In the genomic region with DNA sequence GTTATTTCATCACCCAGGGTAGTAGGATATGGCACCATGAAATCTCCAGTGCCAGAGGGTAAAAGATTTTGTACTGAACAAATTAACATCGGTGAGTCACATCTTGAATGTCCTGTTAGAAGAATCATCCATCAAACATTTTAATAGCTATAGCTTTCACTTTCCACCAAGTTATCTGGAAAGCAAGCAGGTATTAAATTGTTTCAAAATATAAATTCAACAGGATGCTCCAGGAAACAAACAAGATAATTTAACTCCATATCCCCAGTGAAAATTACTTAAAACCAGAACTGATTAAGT, we compare ENCODE assay signal across 7 cellular contexts. TPM values are rescaled to one million over a fixed set of nuclear protein-coding genes. Genes with fewer than 3 reads are reported as not detected.
DNase-seq lines count a peak whose midpoint lies in the region; ATAC-seq, FAIRE-seq and TF ChIP-seq lines count a peak whose summit lies in the region.

No MANE protein-coding gene starts in this region.

- peak; percentile 68 for FAIRE-seq in GM19239 (lab: Jason Lieb, UNC)

- peaks cover 40% of the 10 kb centered on the region for H3F3A ChIP-seq in PC-9 (ENCODE audit: insufficient read depth, low read depth)

- H3K79me2 ChIP-seq in PC-9 (ENCODE audit: low read depth), result peaks cover 70% of the 10 kb centered on the region

- peaks cover 15% of the 10 kb centered on the region; the same call in 1 of the 2 replicates for H4K20me1 ChIP-seq in PC-9 (ENCODE audit: insufficient read depth)

- H3K4me2 ChIP-seq in PC-9, result peak overlapping the region; percentile 87

- H3K4me3 ChIP-seq in PC-9 (peak overlapping the region; percentile 41; the same call in 1 of the 2 replicates), esophagus squamous epithelium (peak overlapping the region in 3 of 4 donors; percentile 9 to 97 (median 12)), gastrocnemius medialis (peak overlapping the region; percentile 67 to 92 (median 81))

- no peak for TF ChIP-seq CTCF in PC-9 (conservative IDR thresholded peaks at IDR 0.05)
- no peak for TF ChIP-seq CTCF in esophagus squamous epithelium (IDR thresholded peaks at IDR 0.05)
- no peak for TF ChIP-seq CTCF in gastrocnemius medialis (IDR thresholded peaks at IDR 0.05 in 4 of 5, conservative IDR thresholded peaks at IDR 0.05 in 1 of 5)

- H3K4me1 ChIP-seq in PC-9 (replicated peaks; ENCODE audit: insufficient read depth) (peaks cover 29% of the 10 kb centered on the region), esophagus squamous epithelium (peaks cover 6 to 79% (median 48%) of the 10 kb centered on the region in 3 donors), gastrocnemius medialis (peaks cover 72 to 82% of the 10 kb centered on the region in 2 donors)

- in situ Hi-C loops in gastrocnemius medialis (cut with MboI; ENCODE audit: low sequenced_read_pairs in 4 of 4), result loop anchor here in 2 of 4 donors (25.0 kb wide), 3 partner anchors 398 to 898 kb away; partner anchors contain the start of genes AKAP1 (in 1 of the 2) and MSI2 (in 1 of the 2)

- H3K27me3 ChIP-seq in PC-9 (ENCODE audit: insufficient read depth, low read depth) (no peaks in the 10 kb centered on the region), esophagus squamous epithelium (no peaks in the 10 kb centered on the region), gastrocnemius medialis (no peaks in the 10 kb centered on the region)

- WGBS in esophagus squamous epithelium, 2 donors, result 5 to 32% methylated on average over 1 of the region's 1 CpG

- POLR2A ChIA-PET in PC-9 (lab: Charles Lee; ENCODE audit: unreplicated experiment), result interaction anchor here (0.7 kb wide), 1 partner anchor 110 kb away, joined by 3 read pairs; no protein-coding TSS in a partner anchor

- no TSS peak for BruUV-seq in PC-9 (replicated peaks; lab: Mats Ljungman, UMichigan)

- no peaks in the 10 kb centered on the region for H3K9me2 ChIP-seq in PC-9 (ENCODE audit: insufficient read depth)

- H3K27ac ChIP-seq in PC-9, result peak overlapping the region; percentile 77
- H3K27ac ChIP-seq in esophagus squamous epithelium, result peak overlapping the region in 3 of 4 donors; percentile 40 to 98 (median 97)
- peak overlapping the region; percentile 95 to 99 (median 98) for H3K27ac ChIP-seq in gastrocnemius medialis

- peak; percentile 21 to 32 for ATAC-seq in gastrocnemius medialis
- no peak for ATAC-seq in GM21423 (IDR thresholded peaks at IDR 0.05; ENCODE audit: unreplicated experiment)
- ATAC-seq in HG02884 (IDR thresholded peaks at IDR 0.05; ENCODE audit: unreplicated experiment), result no peak

- intact Hi-C loops in PC-9 (cut with micrococcal nuclease; ENCODE audit: unreplicated experiment), result loop anchor here (1.0 kb wide), 1 partner anchor 92 kb away; no protein-coding TSS in a partner anchor
- intact Hi-C loops in esophagus squamous epithelium (cut with DNase I), result loop anchor here (10.0 kb wide), 1 partner anchor 91 kb away; no protein-coding TSS in a partner anchor
- intact Hi-C loops in gastrocnemius medialis (cut with DNase I; ENCODE audit: low total_unique reads), result loop anchor here (2.0 to 5.0 kb wide), 2 partner anchors 45 to 898 kb away; partner anchors contain the start of gene AKAP1

- TF ChIP-seq POLR2A in esophagus squamous epithelium (IDR thresholded peaks at IDR 0.05) (no peak), gastrocnemius medialis (IDR thresholded peaks at IDR 0.05) (no peak)

- H3K36me3 ChIP-seq in PC-9 (ENCODE audit: low read depth) (peaks cover 44% of the 10 kb centered on the region), esophagus squamous epithelium (peaks cover 0 to 39% (median 11%) of the 10 kb centered on the region in 3 donors), gastrocnemius medialis (peaks cover 0 to 18% of the 10 kb centered on the region in 2 donors)

- H3K9me3 ChIP-seq in PC-9 (ENCODE audit: insufficient read depth, low read depth) (no peaks in the 10 kb centered on the region), esophagus squamous epithelium (no peaks in the 10 kb centered on the region), gastrocnemius medialis (no peaks in the 10 kb centered on the region)

- CTCF ChIA-PET in PC-9 (lab: Charles Lee), result interaction anchor here (0.6 to 1.2 kb wide), 4 partner anchors 32 to 126 kb away, joined by 3 to 6 read pairs (median 4); no protein-coding TSS in a partner anchor

- DNase-seq in GM19239 (ENCODE audit: insufficient read length, low spot score) (no peak), PC-9 (peak in 1 of 2 experiments; percentile 92), esophagus squamous epithelium (lab: John Stamatoyannopoulos, UW) (no peak), gastrocnemius medialis (no peak), cortex of kidney (lab: John Stamatoyannopoulos, UW) (no peak)

- no peak overlapping the region for H2AFZ ChIP-seq in PC-9

RNA-seq across cellular contexts. Expression of gene VEZF1, which starts 2.4 kb away (rescaled TPM):
- total RNA-seq in PC-9 (2021) (29.9 and 50.9 TPM in 2 replicates), esophagus squamous epithelium (10 to 100 TPM; 20.3 to 61.4 (median 27.4) TPM), gastrocnemius medialis (100 to 1,000 TPM in 3 of 4 donors, 10 to 100 TPM in 1; 99.9 to 137 (median 106) TPM)

RNA-seq across cellular contexts. Expression of gene SRSF1, which starts 21.4 kb away (rescaled TPM):
- 210 and 278 TPM in 2 replicates for total RNA-seq in PC-9 (2021)
- 100 to 1,000 TPM; 134 to 223 (median 200) TPM for total RNA-seq in esophagus squamous epithelium
- 10 to 100 TPM; 69.4 to 85.4 (median 82.2) TPM for total RNA-seq in gastrocnemius medialis

RNA-seq across cellular contexts. Expression of gene CUEDC1, which starts 30.4 kb away (rescaled TPM):
- total RNA-seq in PC-9 (2021) (60.7 and 61.4 TPM in 2 replicates), esophagus squamous epithelium (10 to 100 TPM in 3 of 4 donors, 1 to 10 TPM in 1; 7.4 to 27.3 (median 18.4) TPM), gastrocnemius medialis (10 to 100 TPM; 31.2 to 43.9 (median 34.3) TPM)

Comparison
In these comparisons a context has a peak if more than half of its experiments do, and no peak if none do; other contexts are left out.
1. H3K4me3 ChIP-seq: peak in every context shown above with its lines; median percentile 81 in gastrocnemius medialis; 41 in PC-9; 12 in esophagus squamous epithelium.
2. ATAC-seq: peak in gastrocnemius medialis (2 of 2); none in GM21423 (single experiment) and HG02884 (single experiment).
3. Peak in every context shown above with its lines, with median percentiles within 50 percentile points of each other: H3K27ac ChIP-seq.